ENCODE assay signal across 1 cellular context in genomic region chr3:183635431-183636220, GRCh38.
A peak's percentile ranks its signal among the peaks of the same experiment; 100 is the strongest.
TF ChIP-seq lines count a peak whose summit lies in the region.

TSS of gene KLHL24 (plus strand) at chr3:183635623. CDS start at chr3:183650357, 14,734 bp downstream.

TF ChIP-seq in HepG2, 621 proteins besides CTCF, POLR2A, EP300 and RAD21 (continued from another document and continues in another):
- no peak for TF ChIP-seq KIAA2018 (CRISPR knock-in tag; IDR thresholded peaks at IDR 0.05; ENCODE audit: borderline replicate concordance)
- no peak for TF ChIP-seq SMARCC2 (IDR thresholded peaks at IDR 0.05)
- TF ChIP-seq FOXA1 (IDR thresholded peaks at IDR 0.05), result no peak
- no peak for TF ChIP-seq FOXA1 (CRISPR knock-in tag; IDR thresholded peaks at IDR 0.05)
- no peak for TF ChIP-seq ZNF784 (CRISPR knock-in tag; IDR thresholded peaks at IDR 0.05; ENCODE audit: borderline replicate concordance)
- TF ChIP-seq ZNF451 (CRISPR knock-in tag; IDR thresholded peaks at IDR 0.05), result no peak
- TF ChIP-seq ZNF605 (CRISPR knock-in tag; IDR thresholded peaks at IDR 0.05), result no peak; the same call in 1 of the 2 replicates
- no peak for TF ChIP-seq SP1 (IDR thresholded peaks at IDR 0.05)
- no peak for TF ChIP-seq SP1 (CRISPR knock-in tag; IDR thresholded peaks at IDR 0.05)
- no peak for TF ChIP-seq ZFP90 (CRISPR knock-in tag; IDR thresholded peaks at IDR 0.05; ENCODE audit: borderline replicate concordance)
- TF ChIP-seq HMG20A (CRISPR knock-in tag; IDR thresholded peaks at IDR 0.05; ENCODE audit: borderline replicate concordance), result no peak
- TF ChIP-seq ZNF7 (CRISPR knock-in tag; IDR thresholded peaks at IDR 0.05), result no peak
- peak; percentile 93 for TF ChIP-seq MAX (IDR thresholded peaks at IDR 0.05)
- TF ChIP-seq ELF4 (CRISPR knock-in tag; IDR thresholded peaks at IDR 0.05; ENCODE audit: borderline replicate concordance), result no peak
- TF ChIP-seq NR2F6 (IDR thresholded peaks at IDR 0.05), result no peak
- no peak; the same call in 1 of the 2 replicates for TF ChIP-seq NR2F6 (CRISPR knock-in tag; IDR thresholded peaks at IDR 0.05)
- peak; percentile 89 for TF ChIP-seq RBFOX2 (IDR thresholded peaks at IDR 0.05; ENCODE audit: low read depth, low read length)
- no peak for TF ChIP-seq FIP1L1 (IDR thresholded peaks at IDR 0.05; ENCODE audit: borderline replicate concordance, insufficient read depth, low read depth, low read length)
- TF ChIP-seq ZNF761 (CRISPR knock-in tag; conservative IDR thresholded peaks at IDR 0.05), result no peak
- TF ChIP-seq YEATS2 (CRISPR knock-in tag; IDR thresholded peaks at IDR 0.05; ENCODE audit: borderline replicate concordance), result no peak
- no peak for TF ChIP-seq LBX2 (CRISPR knock-in tag; IDR thresholded peaks at IDR 0.05; ENCODE audit: borderline replicate concordance)
- peak; percentile 75 for TF ChIP-seq POLR2G (IDR thresholded peaks at IDR 0.05; ENCODE audit: low read depth, low read length)
- no peak; the same call in 1 of the 2 replicates for TF ChIP-seq POGK (CRISPR knock-in tag; conservative IDR thresholded peaks at IDR 0.05)
- no peak for TF ChIP-seq ZBTB4 (CRISPR knock-in tag; IDR thresholded peaks at IDR 0.05; ENCODE audit: borderline replicate concordance)
- TF ChIP-seq ZNF563 (CRISPR knock-in tag; IDR thresholded peaks at IDR 0.05), result peak; percentile 78; the same call in 1 of the 2 replicates
- TF ChIP-seq ZSCAN22 (CRISPR knock-in tag; IDR thresholded peaks at IDR 0.05), result no peak
- no peak for TF ChIP-seq MTF2 (CRISPR knock-in tag; IDR thresholded peaks at IDR 0.05; ENCODE audit: borderline replicate concordance)
- 0 out of 2 replicates have a peak, but pooled peaks have one; percentile 21 for TF ChIP-seq ZNF580 (CRISPR knock-in tag; IDR thresholded peaks at IDR 0.05; ENCODE audit: borderline replicate concordance, low read depth)
- TF ChIP-seq ZNF572 (CRISPR knock-in tag; IDR thresholded peaks at IDR 0.05), result no peak
- no peak for TF ChIP-seq ATF7 (IDR thresholded peaks at IDR 0.05)
- TF ChIP-seq ATF7 (CRISPR knock-in tag; IDR thresholded peaks at IDR 0.05), result no peak
- no peak for TF ChIP-seq ZNF503 (CRISPR knock-in tag; IDR thresholded peaks at IDR 0.05)
- TF ChIP-seq SUZ12 (IDR thresholded peaks at IDR 0.05; ENCODE audit: low read depth, low read length), result peak; percentile 75
- TF ChIP-seq ZNF430 (CRISPR knock-in tag; IDR thresholded peaks at IDR 0.05), result no peak
- TF ChIP-seq ATF7-NPFF (CRISPR knock-in tag; IDR thresholded peaks at IDR 0.05; ENCODE audit: low read depth), result peak; percentile 14; the same call in 1 of the 2 replicates
- peak; percentile 8; the same call in 1 of the 2 replicates for TF ChIP-seq FOSL2 (CRISPR knock-in tag; IDR thresholded peaks at IDR 0.05)
- TF ChIP-seq ZNF549 (CRISPR knock-in tag; IDR thresholded peaks at IDR 0.05), result no peak
- 0 out of 2 replicates have a peak, but pooled peaks have one; percentile 57 for TF ChIP-seq ZNF34 (CRISPR knock-in tag; IDR thresholded peaks at IDR 0.05; ENCODE audit: borderline replicate concordance)
- TF ChIP-seq ZNF720 (CRISPR knock-in tag; IDR thresholded peaks at IDR 0.05), result no peak
- TF ChIP-seq ZNF570 (CRISPR knock-in tag; IDR thresholded peaks at IDR 0.05; ENCODE audit: borderline replicate concordance), result no peak
- no peak for TF ChIP-seq TEF (CRISPR knock-in tag; IDR thresholded peaks at IDR 0.05)
- no peak for TF ChIP-seq KDM1A (CRISPR knock-in tag; IDR thresholded peaks at IDR 0.05)
- no peak for TF ChIP-seq RFX3 (CRISPR knock-in tag; IDR thresholded peaks at IDR 0.05)
- TF ChIP-seq SNRNP70 (IDR thresholded peaks at IDR 0.05; ENCODE audit: low read depth, low read length), result no peak
- TF ChIP-seq NFE2 (CRISPR knock-in tag; IDR thresholded peaks at IDR 0.05), result no peak
- TF ChIP-seq ZFAT (CRISPR knock-in tag; conservative IDR thresholded peaks at IDR 0.05), result no peak
- TF ChIP-seq MTA3 (CRISPR knock-in tag; IDR thresholded peaks at IDR 0.05), result no peak
- TF ChIP-seq MIER3 (CRISPR knock-in tag; IDR thresholded peaks at IDR 0.05; ENCODE audit: borderline replicate concordance), result no peak
- no peak for TF ChIP-seq STAT5B (CRISPR knock-in tag; IDR thresholded peaks at IDR 0.05)
- no peak for TF ChIP-seq ZNF569 (CRISPR knock-in tag; IDR thresholded peaks at IDR 0.05; ENCODE audit: borderline replicate concordance)
